Comparison of ENCODE assay signal across 9 cellular contexts in the genomic region with DNA sequence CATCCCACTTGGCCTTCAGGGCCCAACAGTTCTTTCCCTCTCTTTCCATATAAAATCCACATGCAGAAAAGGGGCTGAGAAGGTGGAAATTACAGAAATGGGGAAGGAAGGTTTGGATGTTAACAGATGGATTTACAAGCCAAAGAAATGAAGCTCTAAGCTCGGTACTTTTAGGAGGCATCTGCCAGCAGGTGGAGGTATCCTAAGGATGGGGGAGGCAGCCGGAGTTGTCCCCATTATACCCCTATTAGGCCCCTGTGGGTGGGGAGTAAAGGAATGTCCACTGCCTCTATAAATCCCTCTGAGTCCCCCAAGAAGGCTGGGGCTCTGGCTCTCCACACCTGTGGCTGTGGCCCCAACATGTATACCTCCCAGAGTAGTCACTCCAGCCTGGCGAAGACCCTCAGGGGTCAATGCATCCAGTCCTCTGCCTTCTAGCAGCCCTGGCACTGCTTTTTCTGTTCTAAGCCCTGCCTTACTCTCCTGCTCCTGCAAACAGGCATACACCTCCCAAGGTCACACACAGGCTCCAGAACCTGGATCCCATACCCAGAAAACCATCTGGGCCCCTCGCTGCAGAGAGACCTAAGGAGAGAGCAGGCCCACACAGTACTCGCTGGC. TPM values are rescaled to one million over a fixed set of nuclear protein-coding genes. Genes with fewer than 3 reads are reported as not detected.
A peak's percentile ranks its signal among the peaks of the same experiment; 100 is the strongest.
DNase-seq lines count a peak whose midpoint lies in the region; ATAC-seq and TF ChIP-seq lines count a peak whose summit lies in the region.
"Had no signal": no experiment of that assay in that cellular context is flagged by ENCODE, and none has a peak within 500 bp of the region (broad histone marks: within the 10 kb centered on the region; RNA-seq: fewer than 3 reads in every experiment).

No MANE protein-coding gene starts in this region.

- H3K27ac ChIP-seq in CD4-positive, CD25-positive, alpha-beta regulatory T cell (ENCODE audit: insufficient read depth, low read length, poor library complexity, severe bottlenecking) = no peak overlapping the region
- peak overlapping the region; percentile 6 for H3K27ac ChIP-seq in HUES48 (ENCODE audit: low read depth, low read length)

- DNase-seq in CD4-positive, CD25-positive, alpha-beta regulatory T cell = no peak
- DNase-seq in activated naive CD8-positive, alpha-beta T cell treated with anti-CD3 and anti-CD28 coated beads, Interleukin-2, amount 50 U/mL, for 24 hours = no peak
- no peak for DNase-seq in mesothelial cell of epicardium (ENCODE audit: low spot score in 2 of 2, unreplicated experiment in 2 of 2)
- DNase-seq in stimulated activated naive CD4-positive, alpha-beta T cell treated with Interleukin-2 at 50 U/mL for 16 hours (lab: John Stamatoyannopoulos, UW) = no peak
- no peak for DNase-seq in left ventricle myocardium superior

- H3K27me3 ChIP-seq in CD4-positive, CD25-positive, alpha-beta regulatory T cell (ENCODE audit: control insufficient read depth, insufficient read depth, low read length) = no peaks in the 10 kb centered on the region
- peaks cover 31% of the 10 kb centered on the region for H3K27me3 ChIP-seq in HUES48 (ENCODE audit: control insufficient read depth, insufficient read depth, low read length)

- ATAC-seq in CD4-positive, CD25-positive, alpha-beta regulatory T cell (ENCODE audit: low read depth in 2 of 2) = no peak
- ATAC-seq in activated naive CD8-positive, alpha-beta T cell treated with anti-CD3 and anti-CD28 coated beads, Interleukin-2, amount 50 U/mL, for 24 hours = no peak
- ATAC-seq in GM19395 (IDR thresholded peaks at IDR 0.05; ENCODE audit: unreplicated experiment) (no peak), HG02678 (IDR thresholded peaks at IDR 0.05; ENCODE audit: unreplicated experiment) (no peak), left ventricle myocardium superior (no peak)

- H3K4me1 ChIP-seq in CD4-positive, CD25-positive, alpha-beta regulatory T cell (ENCODE audit: control insufficient read depth, insufficient read depth, low read length, poor library complexity, severe bottlenecking) = peaks cover 18% of the 10 kb centered on the region
- peaks cover 20% of the 10 kb centered on the region for H3K4me1 ChIP-seq in HUES48 (ENCODE audit: control insufficient read depth, insufficient read depth, low read length)

- peak overlapping the region; percentile 30; the same call in 1 of the 2 replicates for H3K9ac ChIP-seq in HUES48 (ENCODE audit: low read depth, low read length)

- H3K27ac Mint-ChIP-seq in CD4-positive, CD25-positive, alpha-beta regulatory T cell = peak overlapping the region in 1 of 3 donors; percentile 86
- H3K27ac Mint-ChIP-seq in activated naive CD8-positive, alpha-beta T cell treated with anti-CD3 and anti-CD28 coated beads, Interleukin-2, amount 50 U/mL, for 24 hours = peak overlapping the region; percentile 92
- H3K27ac Mint-ChIP-seq in mesothelial cell of epicardium = no peak overlapping the region

- H3K36me3 Mint-ChIP-seq in CD4-positive, CD25-positive, alpha-beta regulatory T cell = peaks cover 4% of the 10 kb centered on the region
- peaks cover 26% of the 10 kb centered on the region for H3K36me3 Mint-ChIP-seq in activated naive CD8-positive, alpha-beta T cell treated with anti-CD3 and anti-CD28 coated beads, Interleukin-2, amount 50 U/mL, for 24 hours (ENCODE audit: low read depth)
- no peaks in the 10 kb centered on the region for H3K36me3 Mint-ChIP-seq in mesothelial cell of epicardium

- peaks cover 0 to 31% (median 11%) of the 10 kb centered on the region in 4 donors for H3K4me1 Mint-ChIP-seq in CD4-positive, CD25-positive, alpha-beta regulatory T cell
- peaks cover 34% of the 10 kb centered on the region for H3K4me1 Mint-ChIP-seq in activated naive CD8-positive, alpha-beta T cell treated with anti-CD3 and anti-CD28 coated beads, Interleukin-2, amount 50 U/mL, for 24 hours
- peaks cover 5% of the 10 kb centered on the region for H3K4me1 Mint-ChIP-seq in mesothelial cell of epicardium

- peaks cover 11% of the 10 kb centered on the region for H3K27me3 Mint-ChIP-seq in CD4-positive, CD25-positive, alpha-beta regulatory T cell
- H3K27me3 Mint-ChIP-seq in activated naive CD8-positive, alpha-beta T cell treated with anti-CD3 and anti-CD28 coated beads, Interleukin-2, amount 50 U/mL, for 24 hours = no peaks in the 10 kb centered on the region
- peaks cover 75% of the 10 kb centered on the region for H3K27me3 Mint-ChIP-seq in mesothelial cell of epicardium (ENCODE audit: low read depth)

- H3K9me3 Mint-ChIP-seq in CD4-positive, CD25-positive, alpha-beta regulatory T cell = no peaks in the 10 kb centered on the region
- no peaks in the 10 kb centered on the region for H3K9me3 Mint-ChIP-seq in activated naive CD8-positive, alpha-beta T cell treated with anti-CD3 and anti-CD28 coated beads, Interleukin-2, amount 50 U/mL, for 24 hours
- no peaks in the 10 kb centered on the region for H3K9me3 Mint-ChIP-seq in mesothelial cell of epicardium

- no peaks in the 10 kb centered on the region for H3K36me3 ChIP-seq in CD4-positive, CD25-positive, alpha-beta regulatory T cell (ENCODE audit: control insufficient read depth, insufficient read depth, low read length)
- H3K36me3 ChIP-seq in HUES48 (ENCODE audit: control insufficient read depth, insufficient read depth, low read length) = no peaks in the 10 kb centered on the region

- no peak overlapping the region for H3K4me3 ChIP-seq in CD4-positive, CD25-positive, alpha-beta regulatory T cell (ENCODE audit: low read depth, low read length)
- peak overlapping the region; percentile 81 for H3K4me3 ChIP-seq in HUES48 (ENCODE audit: low read depth, low read length)

- H3K9me3 ChIP-seq in CD4-positive, CD25-positive, alpha-beta regulatory T cell (ENCODE audit: control insufficient read depth in 2 of 2, low read length in 2 of 2) = no peaks in the 10 kb centered on the region
- no peaks in the 10 kb centered on the region for H3K9me3 ChIP-seq in HUES48 (ENCODE audit: control insufficient read depth, insufficient read depth, low read length)

- no peak for TF ChIP-seq CTCF in mesothelial cell of epicardium (IDR thresholded peaks at IDR 0.05; ENCODE audit: unreplicated experiment)

- peak overlapping the region; percentile 84 to 93 (median 88) for H3K4me3 Mint-ChIP-seq in CD4-positive, CD25-positive, alpha-beta regulatory T cell
- peak overlapping the region; percentile 91 for H3K4me3 Mint-ChIP-seq in activated naive CD8-positive, alpha-beta T cell treated with anti-CD3 and anti-CD28 coated beads, Interleukin-2, amount 50 U/mL, for 24 hours
- H3K4me3 Mint-ChIP-seq in mesothelial cell of epicardium = peak overlapping the region; percentile 68

- intact Hi-C loops in left ventricle myocardium superior (cut with micrococcal nuclease) = no loop called here

RNA-seq across cellular contexts. Expression of a gene that starts 1.2 kb away (rescaled TPM):
- total RNA-seq in CD4-positive, CD25-positive, alpha-beta regulatory T cell = 17.4 TPM
- 1 to 10 TPM in 2 of 4 donors, under 1 TPM in 2; 0.51 to 1.1 (median 0.95) TPM for polyA plus RNA-seq in CD4-positive, CD25-positive, alpha-beta regulatory T cell
- total RNA-seq in mesothelial cell of epicardium = 7.6 to 8.1 TPM (median 7.8 TPM) in 3 replicates
- 0.69 TPM for total RNA-seq in left ventricle myocardium superior

RNA-seq across cellular contexts. Expression of a gene that starts 10.3 kb away (rescaled TPM):
- total RNA-seq in CD4-positive, CD25-positive, alpha-beta regulatory T cell = 0.69 TPM
- not detected for polyA plus RNA-seq in CD4-positive, CD25-positive, alpha-beta regulatory T cell
- total RNA-seq in mesothelial cell of epicardium (0.34 to 0.49 TPM (median 0.36 TPM) in 3 replicates), left ventricle myocardium superior (not detected)
- total RNA-seq: kidney had no signal

RNA-seq across cellular contexts. Expression of a gene that starts 48.9 kb away (rescaled TPM):
- 114 TPM for total RNA-seq in CD4-positive, CD25-positive, alpha-beta regulatory T cell
- 100 to 1,000 TPM; 239 to 287 (median 275) TPM for polyA plus RNA-seq in CD4-positive, CD25-positive, alpha-beta regulatory T cell
- total RNA-seq in mesothelial cell of epicardium (217 to 220 TPM (median 218 TPM) in 3 replicates), left ventricle myocardium superior (216 TPM)

RNA-seq across cellular contexts. Expression of a gene that starts 50.0 kb away (rescaled TPM):
- total RNA-seq in CD4-positive, CD25-positive, alpha-beta regulatory T cell = 7.0 TPM
- 10 to 100 TPM; 29.0 to 35.3 (median 32.7) TPM for polyA plus RNA-seq in CD4-positive, CD25-positive, alpha-beta regulatory T cell
- total RNA-seq in mesothelial cell of epicardium (5.9 to 6.9 TPM (median 6.6 TPM) in 3 replicates), left ventricle myocardium superior (97.7 TPM)
